In the genomic region with DNA sequence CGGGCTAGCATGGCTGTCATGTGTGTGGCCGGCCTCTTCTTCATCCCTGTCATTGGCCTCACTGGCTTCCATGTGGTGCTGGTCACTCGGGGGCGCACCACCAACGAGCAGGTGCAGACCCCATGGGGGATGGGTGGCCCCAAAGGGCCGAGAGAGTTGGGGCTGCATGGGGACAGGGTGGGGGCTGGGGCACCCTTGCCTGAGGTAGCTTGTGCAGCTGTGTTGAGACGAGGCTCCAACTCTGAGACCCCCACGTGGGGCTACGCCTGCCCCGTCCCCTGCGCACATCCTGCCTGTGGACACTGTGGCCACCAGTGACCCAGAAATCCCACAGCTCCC, we compare ENCODE assay signal across 20 cellular contexts. TPM values are rescaled to one million over a fixed set of nuclear protein-coding genes. Genes with fewer than 3 reads are reported as not detected.
DNase-seq lines count a peak whose midpoint lies in the region; TF ChIP-seq lines count a peak whose summit lies in the region.
"Had no signal": no experiment of that assay in that cellular context is flagged by ENCODE, and none has a peak within 500 bp of the region (broad histone marks: within the 10 kb centered on the region; RNA-seq: fewer than 3 reads in every experiment).

No MANE protein-coding gene starts in this region.

- peaks cover 26% of the 10 kb centered on the region for H3K79me1 ChIP-seq in neuronal stem cell (ENCODE audit: low read depth, low read length)

- no peak overlapping the region for H4K8ac ChIP-seq in neuronal stem cell (ENCODE audit: low read depth, low read length)

- H3K4ac ChIP-seq in neuronal stem cell (ENCODE audit: low read length), result no peak overlapping the region

- peak overlapping the region; percentile 85 for H3K23ac ChIP-seq in neuronal stem cell (ENCODE audit: low read depth, low read length, poor library complexity)

- H3K4me3 ChIP-seq in HEK293 (ENCODE audit: low read depth, low read length), result no peak overlapping the region
- H3K4me3 ChIP-seq in NT2/D1 (ENCODE audit: insufficient read length, low read depth), result no peak overlapping the region
- H3K4me3 ChIP-seq in neuronal stem cell (ENCODE audit: low read length in 2 of 2), result peak overlapping the region in 1 of 2 donors; percentile 29
- no peak overlapping the region for H3K4me3 ChIP-seq in BE2C (ENCODE audit: low read depth, low read length)
- H3K4me3 ChIP-seq in SJCRH30, result no peak overlapping the region
- H3K4me3 ChIP-seq: BLaER1, GM23338 had no signal

- DNase-seq in NT2/D1 (ENCODE audit: low read depth, low spot score) (no peak), neuronal stem cell (ENCODE audit: low spot score) (no peak), BE2C (no peak), SJCRH30 (no peak), substantia nigra (lab: John Stamatoyannopoulos, UW) (no peak)
- DNase-seq: Caco-2; CD4-positive, CD25-positive, alpha-beta regulatory T cell; CD8-positive, alpha-beta T cell; DMS153; DND-41; GF-D8; H9; HFFc6 had no signal

- H3K9ac ChIP-seq in NT2/D1 (ENCODE audit: insufficient read length, low read depth), result peak overlapping the region; percentile 8
- H3K9ac ChIP-seq in neuronal stem cell (ENCODE audit: low read depth, low read length, poor library complexity), result no peak overlapping the region
- H3K9ac ChIP-seq: BLaER1 had no signal

- no peak overlapping the region for H3K18ac ChIP-seq in neuronal stem cell (ENCODE audit: low read length)

- CTCF ChIA-PET in HEK293 (lab: Yijun Ruan, JAX), result no interaction called here

- H2BK120ac ChIP-seq in neuronal stem cell (ENCODE audit: low read depth, low read length), result peak overlapping the region; percentile 24

- H2AK5ac ChIP-seq in neuronal stem cell (ENCODE audit: low read depth, low read length), result no peak overlapping the region

- no peak overlapping the region for H2AFZ ChIP-seq in neuronal stem cell (ENCODE audit: low read length)
- H2AFZ ChIP-seq: GM23338 had no signal

- H3K27me3 ChIP-seq in NT2/D1 (ENCODE audit: insufficient read depth, insufficient read length), result no peaks in the 10 kb centered on the region
- no peaks in the 10 kb centered on the region for H3K27me3 ChIP-seq in neuronal stem cell (ENCODE audit: control insufficient read depth in 3 of 3, insufficient read depth in 3 of 3, low read depth in 1 of 3, low read length in 3 of 3)
- no peaks in the 10 kb centered on the region for H3K27me3 ChIP-seq in BE2C
- no peaks in the 10 kb centered on the region for H3K27me3 ChIP-seq in SJCRH30
- H3K27me3 ChIP-seq: BLaER1 had no signal

- no peaks in the 10 kb centered on the region for H3K9me3 ChIP-seq in HEK293 (ENCODE audit: control insufficient read depth, insufficient read depth, low read depth, low read length)
- H3K9me3 ChIP-seq in NT2/D1 (ENCODE audit: insufficient read depth, low read length), result no peaks in the 10 kb centered on the region
- no peaks in the 10 kb centered on the region for H3K9me3 ChIP-seq in neuronal stem cell (replicated peaks in 1 of 2; ENCODE audit: control insufficient read depth in 2 of 2, insufficient read depth in 1 of 2, low read depth in 1 of 2, low read length in 2 of 2)
- H3K9me3 ChIP-seq in BE2C, result no peaks in the 10 kb centered on the region
- no peaks in the 10 kb centered on the region for H3K9me3 ChIP-seq in SJCRH30 (replicated peaks)
- H3K9me3 ChIP-seq: BLaER1, Caco-2 had no signal

- no peak overlapping the region for H4K91ac ChIP-seq in neuronal stem cell (ENCODE audit: low read depth, low read length, poor library complexity)

- peak overlapping the region; percentile 82 for H2BK5ac ChIP-seq in neuronal stem cell (ENCODE audit: low read length)

- H3K14ac ChIP-seq in neuronal stem cell (ENCODE audit: low read length), result no peak overlapping the region

- peak overlapping the region; percentile 22 for H2BK12ac ChIP-seq in neuronal stem cell (ENCODE audit: low read length)

- POLR2A ChIA-PET in HEK293 (lab: Yijun Ruan, JAX), result no interaction called here

- H3K36me3 ChIP-seq in HEK293 (ENCODE audit: control insufficient read depth in 2 of 2, insufficient read depth in 1 of 2, low read length in 2 of 2) (peaks cover 0 to 67% of the 10 kb centered on the region in 2 experiments; a peak in 1 of 3 replicates), NT2/D1 (ENCODE audit: insufficient read depth, insufficient read length, low read length) (peaks cover 42% of the 10 kb centered on the region), neuronal stem cell (replicated peaks in 1 of 2; ENCODE audit: control insufficient read depth in 2 of 2, insufficient read depth in 2 of 2, low read length in 2 of 2) (peaks cover 6 to 10% of the 10 kb centered on the region in 2 donors), BE2C (peaks cover 26% of the 10 kb centered on the region), SJCRH30 (no peaks in the 10 kb centered on the region)

- WGBS in neuronal stem cell (ENCODE audit: extremely low coverage in 2 of 2, insufficient read length in 2 of 2, insufficient replicate concordance in 1 of 2), 2 donors, result no CpG with 5 or more reads among the region's 11 CpGs

- TF ChIP-seq CTCF in HEK293 (tag by site-specific recombination; IDR thresholded peaks at IDR 0.05) (no peak), BE2C (IDR thresholded peaks at IDR 0.05; ENCODE audit: low read depth, low read length) (no peak)

- H3K27ac ChIP-seq in HEK293 (ENCODE audit: extremely low read depth, low read depth, low read length) (no peak overlapping the region), neuronal stem cell (replicated peaks; ENCODE audit: low read length) (no peak overlapping the region), SJCRH30 (no peak overlapping the region), substantia nigra (ENCODE audit: low read depth, low read length, poor library complexity, severe bottlenecking) (no peak overlapping the region)
- H3K27ac ChIP-seq: BLaER1, C4-2B had no signal

- H3K4me1 ChIP-seq in HEK293 (ENCODE audit: control insufficient read depth, insufficient read depth, low read length) (peaks cover 2% of the 10 kb centered on the region; the same call in 1 of the 2 replicates), NT2/D1 (ENCODE audit: insufficient read depth, insufficient read length) (peaks cover 5% of the 10 kb centered on the region), neuronal stem cell (ENCODE audit: control insufficient read depth in 2 of 2, insufficient read depth in 1 of 2, low read depth in 1 of 2, low read length in 2 of 2) (peaks cover 0 to 7% of the 10 kb centered on the region in 2 donors), BE2C (peaks cover 33% of the 10 kb centered on the region), SJCRH30 (peaks cover 22% of the 10 kb centered on the region)
- H3K4me1 ChIP-seq: Caco-2 had no signal

- no peak overlapping the region for H3K4me2 ChIP-seq in neuronal stem cell (ENCODE audit: insufficient read depth, low read length, poor library complexity, severe bottlenecking)
- H3K4me2 ChIP-seq: BLaER1, GM23338 had no signal

- H2BK15ac ChIP-seq in neuronal stem cell (ENCODE audit: low read length), result no peak overlapping the region

TF ChIP-seq in HEK293, 187 proteins besides CTCF, POLR2A, EP300 and RAD21 (continues in another document):
- TF ChIP-seq HIC1 (tag by site-specific recombination; IDR thresholded peaks at IDR 0.05), result no peak
- TF ChIP-seq ZBTB48 (tag by site-specific recombination; IDR thresholded peaks at IDR 0.05), result no peak
- TF ChIP-seq ZNF157 (tag by site-specific recombination; IDR thresholded peaks at IDR 0.05), result no peak
- TF ChIP-seq, protein P1, sequence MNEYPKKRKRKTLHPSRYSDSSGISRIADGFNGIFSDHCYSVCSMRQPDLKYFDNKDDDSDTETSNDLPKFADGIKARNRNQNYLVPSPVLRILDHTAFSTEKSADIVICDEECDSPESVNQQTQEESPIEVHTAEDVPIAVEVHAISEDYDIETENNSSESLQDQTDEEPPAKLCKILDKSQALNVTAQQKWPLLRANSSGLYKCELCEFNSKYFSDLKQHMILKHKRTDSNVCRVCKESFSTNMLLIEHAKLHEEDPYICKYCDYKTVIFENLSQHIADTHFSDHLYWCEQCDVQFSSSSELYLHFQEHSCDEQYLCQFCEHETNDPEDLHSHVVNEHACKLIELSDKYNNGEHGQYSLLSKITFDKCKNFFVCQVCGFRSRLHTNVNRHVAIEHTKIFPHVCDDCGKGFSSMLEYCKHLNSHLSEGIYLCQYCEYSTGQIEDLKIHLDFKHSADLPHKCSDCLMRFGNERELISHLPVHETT (tag by site-specific recombination; IDR thresholded peaks at IDR 0.05), result no peak
- no peak for TF ChIP-seq GFI1B (tag by site-specific recombination; IDR thresholded peaks at IDR 0.05)
- TF ChIP-seq GLIS2 (tag by site-specific recombination; IDR thresholded peaks at IDR 0.05), result peak; percentile 50; the same call in 1 of the 2 replicates
- no peak for TF ChIP-seq ZNF791 (tag by site-specific recombination; IDR thresholded peaks at IDR 0.05)

RNA-seq across cellular contexts. Expression of gene ZDHHC8, which starts 8.5 kb away (rescaled TPM):
- polyA plus RNA-seq in neuronal stem cell (2013, experiment 1 of 2), result 44.3 TPM
- polyA plus RNA-seq in neuronal stem cell (2013, experiment 2 of 2), result 42.8 TPM
- polyA plus RNA-seq in BE2C (2012; ENCODE audit: insufficient read depth, insufficient read length, low read depth), result 189 TPM
- total RNA-seq in SJCRH30 (2014; rRNA removed; shearing (Covaris generic)), result 13.6 and 16.4 TPM in 2 replicates

RNA-seq across cellular contexts. Expression of gene CCDC188, which starts 10.8 kb away (rescaled TPM):
- not detected for polyA plus RNA-seq in neuronal stem cell (2013, experiment 1 of 2)
- not detected for polyA plus RNA-seq in neuronal stem cell (2013, experiment 2 of 2)
- 24.1 TPM for polyA plus RNA-seq in BE2C (2012; ENCODE audit: insufficient read depth, insufficient read length, low read depth)
- total RNA-seq in SJCRH30 (2014; rRNA removed; shearing (Covaris generic)), result not detected in 2 replicates
- total RNA-seq: A172; A673; Caco-2; CD8-positive, alpha-beta T cell; GM23338; H4; H9 had no signal
- polyA plus RNA-seq: CD4-positive, CD25-positive, alpha-beta regulatory T cell; GM23338 had no signal

RNA-seq across cellular contexts. Expression of gene TRMT2A, which starts 23.1 kb away (rescaled TPM):
- 21.2 TPM for polyA plus RNA-seq in neuronal stem cell (2013, experiment 1 of 2)
- 21.9 TPM for polyA plus RNA-seq in neuronal stem cell (2013, experiment 2 of 2)
- 221 TPM for polyA plus RNA-seq in BE2C (2012; ENCODE audit: insufficient read depth, insufficient read length, low read depth)
- total RNA-seq in SJCRH30 (2014; rRNA removed; shearing (Covaris generic)), result 23.6 and 28.3 TPM in 2 replicates

RNA-seq across cellular contexts. Expression of gene RANBP1, which starts 24.2 kb away (rescaled TPM):
- polyA plus RNA-seq in neuronal stem cell (2013, experiment 1 of 2), result 496 TPM
- 494 TPM for polyA plus RNA-seq in neuronal stem cell (2013, experiment 2 of 2)
- polyA plus RNA-seq in BE2C (2012; ENCODE audit: insufficient read depth, insufficient read length, low read depth), result 518 TPM
- total RNA-seq in SJCRH30 (2014; rRNA removed; shearing (Covaris generic)), result 624 and 627 TPM in 2 replicates
